7 cellular contexts compared by ENCODE assay signal in the genomic region with DNA sequence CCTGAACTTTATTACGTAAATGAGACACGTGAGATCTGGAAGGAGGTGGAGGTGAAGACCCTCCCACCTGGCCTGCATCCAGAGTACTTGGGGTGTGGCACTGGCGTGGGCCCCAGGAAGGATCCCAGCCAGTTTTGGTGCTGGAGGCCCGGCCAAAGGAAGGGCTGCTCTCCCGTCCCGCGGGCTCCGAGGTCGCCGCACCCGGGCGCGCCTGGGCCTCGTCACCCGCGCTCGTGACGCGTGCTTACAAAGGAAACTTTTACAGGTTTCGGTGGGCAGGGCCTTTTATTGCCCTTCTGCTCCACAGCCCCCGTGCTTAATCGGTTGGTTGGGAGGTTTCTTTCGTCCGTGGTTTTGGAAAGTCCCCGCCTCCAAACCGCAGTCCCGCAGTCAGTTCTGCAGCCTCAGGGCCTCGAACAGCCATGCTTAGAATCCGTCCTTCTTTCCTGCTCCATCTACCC. TPM values are rescaled to one million over a fixed set of nuclear protein-coding genes. Genes with fewer than 3 reads are reported as not detected.
A peak's percentile ranks its signal among the peaks of the same experiment; 100 is the strongest.
DNase-seq lines count a peak whose midpoint lies in the region; ATAC-seq and TF ChIP-seq lines count a peak whose summit lies in the region.

No MANE protein-coding gene starts in this region.

- peak overlapping the region; percentile 12 for H3K27ac Mint-ChIP-seq in activated CD8-positive, alpha-beta T cell treated with anti-CD3 and anti-CD28 coated beads, Interleukin-2, amount 10 ng/mL, durations not matched to agents 7 days and 5 days

- H3K9me3 Mint-ChIP-seq in activated CD8-positive, alpha-beta T cell treated with anti-CD3 and anti-CD28 coated beads, Interleukin-2, amount 10 ng/mL, durations not matched to agents 7 days and 5 days (ENCODE audit: insufficient read depth) = peaks cover 12% of the 10 kb centered on the region

- no peak overlapping the region for H3K27ac ChIP-seq in substantia nigra (ENCODE audit: low read depth, low read length, poor library complexity, severe bottlenecking)

- peak; percentile 57 for ATAC-seq in GM19324 (IDR thresholded peaks at IDR 0.05; ENCODE audit: low FRiP score, unreplicated experiment)
- ATAC-seq in HG03139 (IDR thresholded peaks at IDR 0.05; ENCODE audit: unreplicated experiment) = peak; percentile 34
- ATAC-seq in activated CD8-positive, alpha-beta T cell treated with anti-CD3 and anti-CD28 coated beads, Interleukin-2, amount 10 ng/mL, durations not matched to agents 7 days and 5 days = peak; percentile 71

- DNase-seq in activated CD8-positive, alpha-beta T cell treated with anti-CD3 and anti-CD28 coated beads, Interleukin-2, amount 10 ng/mL, durations not matched to agents 7 days and 5 days = peak; percentile 70
- DNase-seq in fibroblast of mammary gland (ENCODE audit: low read depth) = peak; percentile 77
- peak; percentile 47 for DNase-seq in retina
- no peak for DNase-seq in substantia nigra (lab: John Stamatoyannopoulos, UW)
- no peak for DNase-seq in middle frontal gyrus (ENCODE audit: extremely low spot score, low spot score)

- H3K4me3 Mint-ChIP-seq in activated CD8-positive, alpha-beta T cell treated with anti-CD3 and anti-CD28 coated beads, Interleukin-2, amount 10 ng/mL, durations not matched to agents 7 days and 5 days = peak overlapping the region; percentile 55

- TF ChIP-seq CTCF in fibroblast of mammary gland (conservative IDR thresholded peaks at IDR 0.05; ENCODE audit: control insufficient read depth, insufficient read depth, low read depth, low read length) = no peak

- H3K4me1 Mint-ChIP-seq in activated CD8-positive, alpha-beta T cell treated with anti-CD3 and anti-CD28 coated beads, Interleukin-2, amount 10 ng/mL, durations not matched to agents 7 days and 5 days (ENCODE audit: low read depth) = peaks cover 42% of the 10 kb centered on the region

- CTCF ChIA-PET in activated CD8-positive, alpha-beta T cell treated with anti-CD3 and anti-CD28 coated beads, Interleukin-2, amount 10 ng/mL, durations not matched to agents 7 days and 5 days (lab: Charles Lee) = no interaction called here

- POLR2A ChIA-PET in activated CD8-positive, alpha-beta T cell treated with anti-CD3 and anti-CD28 coated beads, Interleukin-2, amount 10 ng/mL, durations not matched to agents 7 days and 5 days (lab: Charles Lee) = no interaction called here

- peaks cover 82% of the 10 kb centered on the region for H3K27me3 Mint-ChIP-seq in activated CD8-positive, alpha-beta T cell treated with anti-CD3 and anti-CD28 coated beads, Interleukin-2, amount 10 ng/mL, durations not matched to agents 7 days and 5 days (ENCODE audit: low read depth)

- peak overlapping the region; percentile 52 for H3K4me3 ChIP-seq in fibroblast of mammary gland (ENCODE audit: control insufficient read depth, low read depth, low read length)

- peaks cover 33% of the 10 kb centered on the region for H3K36me3 Mint-ChIP-seq in activated CD8-positive, alpha-beta T cell treated with anti-CD3 and anti-CD28 coated beads, Interleukin-2, amount 10 ng/mL, durations not matched to agents 7 days and 5 days (ENCODE audit: low read depth)

RNA-seq across cellular contexts. Expression of a gene that starts 29.2 kb away (rescaled TPM):
- 10 to 100 TPM; 32.9 to 39.7 TPM for total RNA-seq in activated CD8-positive, alpha-beta T cell treated with anti-CD3 and anti-CD28 coated beads, Interleukin-2, amount 10 ng/mL, durations not matched to agents 7 days and 5 days

RNA-seq across cellular contexts. Expression of a gene that starts 29.6 kb away (rescaled TPM):
- total RNA-seq in activated CD8-positive, alpha-beta T cell treated with anti-CD3 and anti-CD28 coated beads, Interleukin-2, amount 10 ng/mL, durations not matched to agents 7 days and 5 days = 1 to 10 TPM; 6.4 to 6.9 TPM

RNA-seq across cellular contexts. Expression of a gene that starts 44.1 kb away (rescaled TPM):
- 1 to 10 TPM; 2.3 to 3.1 TPM for total RNA-seq in activated CD8-positive, alpha-beta T cell treated with anti-CD3 and anti-CD28 coated beads, Interleukin-2, amount 10 ng/mL, durations not matched to agents 7 days and 5 days

Comparison
In these comparisons a context has a peak if more than half of its experiments do, and no peak if none do; other contexts are left out.
1. DNase-seq: peak in activated CD8-positive, alpha-beta T cell treated with anti-CD3 and anti-CD28 coated beads, Interleukin-2, amount 10 ng/mL, durations not matched to agents 7 days and 5 days (single experiment), fibroblast of mammary gland (single experiment) and retina (single experiment); none in substantia nigra (0 of 49) and middle frontal gyrus (single experiment).
2. Peak in every context shown above with its lines, with median percentiles within 50 percentile points of each other: ATAC-seq.